In genomic region chr9:32117291-32117690, GRCh38 we compare ENCODE assay signal across 25 cellular contexts.
"Had no signal": no experiment of that assay in that cellular context is flagged by ENCODE, and none has a peak within 500 bp of the region (broad histone marks: within the 10 kb centered on the region; RNA-seq: fewer than 3 reads in every experiment).

No MANE protein-coding gene starts in this region.

- H3K36me3 ChIP-seq: colonic mucosa, esophagus squamous epithelium, gastrocnemius medialis, heart right ventricle, left lung, lower lobe of right lung had no signal

- DNase-seq: colonic mucosa; cortex of kidney; effector CD8-positive, alpha-beta T cell; effector memory CD8-positive, alpha-beta T cell; endodermal cell; erythroblast; esophagus squamous epithelium; foreskin fibroblast; foreskin melanocyte; gastrocnemius medialis; glutamatergic neuron; head of caudate nucleus; heart right ventricle; hippocampal formation; left cardiac atrium; left lung; left ventricle myocardium superior; lower lobe of right lung; mesenchymal stem cell; mucosa of descending colon; naive B cell had no signal

- ATAC-seq: effector memory CD8-positive, alpha-beta T cell; esophagus mucosa; gastrocnemius medialis; heart right ventricle; left cardiac atrium; left lung; left ventricle myocardium superior; lower lobe of right lung; mucosa of descending colon had no signal

- H3K27me3 Mint-ChIP-seq: dendritic cell treated with granulocyte-macrophage colony-stimulating factor and Interleukin-4, amounts not matched to agents 40 ng/mL and 50 ng/mL, for 4 days; effector memory CD8-positive, alpha-beta T cell had no signal

- H3K27me3 ChIP-seq: colonic mucosa, esophagus squamous epithelium, gastrocnemius medialis, heart right ventricle, left lung had no signal

- H3K9me3 ChIP-seq: colonic mucosa, esophagus squamous epithelium, gastrocnemius medialis, lower lobe of right lung, mucosa of descending colon had no signal

- H3K9me3 Mint-ChIP-seq: dendritic cell treated with granulocyte-macrophage colony-stimulating factor and Interleukin-4, amounts not matched to agents 40 ng/mL and 50 ng/mL, for 4 days; endodermal cell had no signal

- H3K27ac ChIP-seq: colonic mucosa, epithelial cell of prostate, esophagus squamous epithelium, gastrocnemius medialis, heart right ventricle, left lung, lower lobe of right lung had no signal

- H3K27ac Mint-ChIP-seq: dendritic cell treated with granulocyte-macrophage colony-stimulating factor and Interleukin-4, amounts not matched to agents 40 ng/mL and 50 ng/mL, for 4 days; effector memory CD8-positive, alpha-beta T cell; endodermal cell; mesothelial cell of epicardium; naive B cell had no signal

- H3K4me1 ChIP-seq: colonic mucosa, esophagus squamous epithelium, gastrocnemius medialis, heart right ventricle, left lung, lower lobe of right lung had no signal

- H3K36me3 Mint-ChIP-seq: mesothelial cell of epicardium, naive B cell had no signal

- H3K4me3 ChIP-seq: colonic mucosa, esophagus squamous epithelium, gastrocnemius medialis, heart right ventricle, left lung, lower lobe of right lung, mucosa of descending colon had no signal

- H3K4me3 Mint-ChIP-seq: dendritic cell treated with granulocyte-macrophage colony-stimulating factor and Interleukin-4, amounts not matched to agents 40 ng/mL and 50 ng/mL, for 4 days; effector memory CD8-positive, alpha-beta T cell; endodermal cell; mesothelial cell of epicardium; naive B cell had no signal

- H3K4me1 Mint-ChIP-seq: mesothelial cell of epicardium, naive B cell had no signal
